In genomic region chr4:41217020-41217333, GRCh38 we compare ENCODE assay signal across 8 cellular contexts. TPM values are rescaled to one million over a fixed set of nuclear protein-coding genes. Genes with fewer than 3 reads are reported as not detected.
A peak's percentile ranks its signal among the peaks of the same experiment; 100 is the strongest.
DNase-seq lines count a peak whose midpoint lies in the region; ATAC-seq, FAIRE-seq and TF ChIP-seq lines count a peak whose summit lies in the region.

No MANE protein-coding gene starts in this region.

- no peaks in the 10 kb centered on the region for H3K36me3 ChIP-seq in pancreas

- CTCF ChIA-PET in Calu3 (lab: Charles Lee) = interaction anchor here (0.6 to 1.4 kb wide), 5 partner anchors 21 to 856 kb away, joined by 3 to 8 read pairs (median 4); no protein-coding TSS in a partner anchor
- CTCF ChIA-PET in RWPE1 (lab: Yijun Ruan, JAX) = interaction anchor here (0.7 to 1.2 kb wide), 4 partner anchors 289 to 632 kb away, joined by 3 to 6 read pairs (median 3); no protein-coding TSS in a partner anchor

- H3K4me3 ChIP-seq in epithelial cell of esophagus (ENCODE audit: low read length) (peak overlapping the region; percentile 86), pancreas (peak overlapping the region in 3 of 4 donors; percentile 34 to 61 (median 59))

- ATAC-seq in pancreas = no peak
- ATAC-seq in GM19328 (IDR thresholded peaks at IDR 0.05; ENCODE audit: unreplicated experiment) = no peak

- H3K4me1 Mint-ChIP-seq in Calu3 (ENCODE audit: low read depth, unreplicated experiment) = no peaks in the 10 kb centered on the region

- intact Hi-C loops in Calu3 (cut with micrococcal nuclease; ENCODE audit: unreplicated experiment) = no loop called here
- intact Hi-C loops in pancreas (cut with DNase I) = loop anchor here in 1 of 3 donors (10.0 kb wide), 1 partner anchor 292 kb away; no protein-coding TSS in a partner anchor

- peak overlapping the region; percentile 71 for H3K4me3 Mint-ChIP-seq in Calu3 (ENCODE audit: low read depth, unreplicated experiment)

- BruUV-seq in Calu3 (replicated peaks; lab: Mats Ljungman, UMichigan) = no TSS peak

- peaks cover 31% of the 10 kb centered on the region for H3K36me3 Mint-ChIP-seq in Calu3 (ENCODE audit: insufficient read depth, unreplicated experiment)

- 5% methylated on average over 2 of the region's 2 CpGs for WGBS in pancreas, 2 donors

- no peaks in the 10 kb centered on the region for H3K27me3 ChIP-seq in pancreas

- no peaks in the 10 kb centered on the region for H3K27me3 Mint-ChIP-seq in Calu3 (ENCODE audit: unreplicated experiment)

- H3K9me3 ChIP-seq in pancreas = no peaks in the 10 kb centered on the region

- DNase-seq in Calu3 = no peak
- DNase-seq in RWPE1 (ENCODE audit: low spot score) = no peak
- no peak for DNase-seq in epithelial cell of esophagus (ENCODE audit: low read depth)
- no peak for DNase-seq in pancreas
- no peak for DNase-seq in NCI-H2107 treated with DMSO at 0.1 percent for 48 hours (lab: John Stamatoyannopoulos, UW; ENCODE audit: unreplicated experiment)
- DNase-seq in NCI-H526 (lab: John Stamatoyannopoulos, UW) = no peak
- no peak for DNase-seq in ureter (ENCODE audit: low spot score)

- H3K4me1 ChIP-seq in pancreas = peaks cover 0 to 22% (median 7%) of the 10 kb centered on the region in 3 donors

- TF ChIP-seq CTCF in Calu3 (IDR thresholded peaks at IDR 0.05; ENCODE audit: unreplicated experiment) (no peak), RWPE1 (conservative IDR thresholded peaks at IDR 0.05; ENCODE audit: low read depth) (no peak), epithelial cell of esophagus (IDR thresholded peaks at IDR 0.05; ENCODE audit: insufficient read depth, low read depth, low read length, missing control alignments) (no peak), pancreas (IDR thresholded peaks at IDR 0.05) (no peak)

- no peak for FAIRE-seq in pancreas (lab: Jason Lieb, UNC)

- peak overlapping the region; percentile 93 for H3K27ac ChIP-seq in RWPE1
- peak overlapping the region; percentile 80 to 96 (median 96) for H3K27ac ChIP-seq in pancreas

- no peaks in the 10 kb centered on the region for H3K9me3 Mint-ChIP-seq in Calu3 (ENCODE audit: low read depth, unreplicated experiment)

- POLR2A ChIA-PET in RWPE1 (lab: Yijun Ruan, JAX; ENCODE audit: low non-redundant PET) = no interaction called here

- peak overlapping the region; percentile 97 for H3K27ac Mint-ChIP-seq in Calu3 (ENCODE audit: unreplicated experiment)

RNA-seq across cellular contexts. Expression of gene APBB2, which starts 2.6 kb away (rescaled TPM):
- total RNA-seq in Calu3 (2022) (15.5 and 17.7 TPM in 2 replicates), pancreas (10 to 100 TPM; 11.0 to 21.6 (median 12.6) TPM), ureter (52.6 TPM)
- 10 to 100 TPM in 1 of 2 donors, 1 to 10 TPM in 1; 9.1 to 10.8 TPM for polyA plus RNA-seq in pancreas

RNA-seq across cellular contexts. Expression of gene UCHL1, which starts 39.8 kb away (rescaled TPM):
- 17.2 and 19.3 TPM in 2 replicates for total RNA-seq in Calu3 (2022)
- 10 to 100 TPM in 3 of 6 donors, 1 to 10 TPM in 3; 2.7 to 21.9 (median 7.3) TPM for total RNA-seq in pancreas
- polyA plus RNA-seq in pancreas = 100 to 1,000 TPM in 1 of 2 donors, 10 to 100 TPM in 1; 50.8 to 198 TPM
- total RNA-seq in ureter = 8.6 TPM
